ENCODE assay signal across 12 cellular contexts in genomic region chr20:64045346-64046011, GRCh38. TPM values are rescaled to one million over a fixed set of nuclear protein-coding genes. Genes with fewer than 3 reads are reported as not detected.
DNase-seq lines count a peak whose midpoint lies in the region; ATAC-seq and TF ChIP-seq lines count a peak whose summit lies in the region.
"Had no signal": no experiment of that assay in that cellular context is flagged by ENCODE, and none has a peak within 500 bp of the region (broad histone marks: within the 10 kb centered on the region; RNA-seq: fewer than 3 reads in every experiment).

No MANE protein-coding gene starts in this region.

- 40 to 57% methylated on average over 1 to 6 of the region's 11 CpGs for WGBS in gastroesophageal sphincter (ENCODE audit: low coverage in 1 of 2), 2 donors

- H3K9me3 ChIP-seq in gastroesophageal sphincter (no peaks in the 10 kb centered on the region), subcutaneous abdominal adipose tissue (ENCODE audit: control insufficient read depth in 5 of 5, low read length in 5 of 5) (no peaks in the 10 kb centered on the region)

- POLR2A ChIA-PET in activated CD8-positive, alpha-beta T cell treated with anti-CD3 and anti-CD28 coated beads, Interleukin-2, amount 10 ng/mL, durations not matched to agents 7 days and 5 days (lab: Charles Lee): no interaction called here
- POLR2A ChIA-PET in activated CD8-positive, alpha-beta T cell treated with anti-CD3 and anti-CD28 coated beads for 36 hours (lab: Charles Lee): interaction anchor here (0.8 to 2.0 kb wide), 3 partner anchors 7 to 13 kb away, joined by 3 to 7 read pairs (median 3); no protein-coding TSS in a partner anchor
- POLR2A ChIA-PET in activated CD4-positive, alpha-beta memory T cell treated with anti-CD3 and anti-CD28 coated beads, Interleukin-2, amount 10 ng/mL, durations not matched to agents 7 days and 5 days (lab: Charles Lee): interaction anchor here (1.8 kb wide), 1 partner anchor 8 kb away, joined by 6 read pairs; no protein-coding TSS in a partner anchor

- DNase-seq in activated CD8-positive, alpha-beta T cell treated with anti-CD3 and anti-CD28 coated beads, Interleukin-2, amount 10 ng/mL, durations not matched to agents 7 days and 5 days: no peak
- no peak for DNase-seq in activated CD8-positive, alpha-beta T cell treated with anti-CD3 and anti-CD28 coated beads for 36 hours
- no peak for DNase-seq in activated effector memory CD4-positive, alpha-beta T cell treated with anti-CD3 and anti-CD28 coated beads, Interleukin-2, amount 50 U/mL, for 16 hours
- no peak for DNase-seq in activated CD4-positive, alpha-beta memory T cell treated with anti-CD3 and anti-CD28 coated beads, Interleukin-2, amount 10 ng/mL, durations not matched to agents 7 days and 5 days
- DNase-seq: activated CD8-positive, alpha-beta memory T cell treated with anti-CD3 and anti-CD28 coated beads, Interleukin-2, amount 50 U/mL, for 48 hours; KBM-7; NCI-H187; NCI-H82; SHP77 treated with DMSO at 0.1 percent for 48 hours had no signal

- ATAC-seq in activated CD8-positive, alpha-beta T cell treated with anti-CD3 and anti-CD28 coated beads, Interleukin-2, amount 10 ng/mL, durations not matched to agents 7 days and 5 days: no peak
- ATAC-seq in activated CD8-positive, alpha-beta T cell treated with anti-CD3 and anti-CD28 coated beads for 36 hours: no peak
- ATAC-seq in gastroesophageal sphincter: peak; percentile 18

- peaks cover 43% of the 10 kb centered on the region for H3K4me1 Mint-ChIP-seq in activated CD8-positive, alpha-beta T cell treated with anti-CD3 and anti-CD28 coated beads, Interleukin-2, amount 10 ng/mL, durations not matched to agents 7 days and 5 days (ENCODE audit: low read depth)
- peaks cover 16% of the 10 kb centered on the region for H3K4me1 Mint-ChIP-seq in activated CD8-positive, alpha-beta T cell treated with anti-CD3 and anti-CD28 coated beads for 36 hours (ENCODE audit: low read depth)
- H3K4me1 Mint-ChIP-seq in activated CD4-positive, alpha-beta memory T cell treated with anti-CD3 and anti-CD28 coated beads, Interleukin-2, amount 10 ng/mL, durations not matched to agents 7 days and 5 days: peaks cover 27% of the 10 kb centered on the region

- H3K27me3 ChIP-seq in gastroesophageal sphincter (peaks cover 99% of the 10 kb centered on the region), subcutaneous abdominal adipose tissue (ENCODE audit: control insufficient read depth in 5 of 5, insufficient read depth in 4 of 5, low read length in 5 of 5) (peaks cover 37 to 57% (median 42%) of the 10 kb centered on the region in 5 donors)

- TF ChIP-seq CTCF in activated CD8-positive, alpha-beta T cell treated with anti-CD3 and anti-CD28 coated beads for 36 hours (IDR thresholded peaks at IDR 0.05): no peak
- TF ChIP-seq CTCF in gastroesophageal sphincter (IDR thresholded peaks at IDR 0.05): no peak

- CTCF ChIA-PET in activated CD8-positive, alpha-beta T cell treated with anti-CD3 and anti-CD28 coated beads, Interleukin-2, amount 10 ng/mL, durations not matched to agents 7 days and 5 days (lab: Charles Lee): interaction anchor here (3.0 kb wide), 1 partner anchor 12 kb away, joined by 8 read pairs; no protein-coding TSS in a partner anchor
- CTCF ChIA-PET in activated CD8-positive, alpha-beta T cell treated with anti-CD3 and anti-CD28 coated beads for 36 hours (lab: Charles Lee): no interaction called here
- CTCF ChIA-PET in activated CD4-positive, alpha-beta memory T cell treated with anti-CD3 and anti-CD28 coated beads, Interleukin-2, amount 10 ng/mL, durations not matched to agents 7 days and 5 days (lab: Charles Lee): interaction anchor here (1.3 kb wide), 1 partner anchor 16 kb away, joined by 3 read pairs; no protein-coding TSS in a partner anchor

- peak overlapping the region in 3 of 4 donors; percentile 31 to 51 (median 47) for H3K27ac ChIP-seq in gastroesophageal sphincter
- H3K27ac ChIP-seq in subcutaneous abdominal adipose tissue (ENCODE audit: low read depth, low read length): peak overlapping the region; percentile 5

- no peaks in the 10 kb centered on the region for H3K36me3 ChIP-seq in gastroesophageal sphincter
- H3K36me3 ChIP-seq in subcutaneous abdominal adipose tissue (ENCODE audit: control insufficient read depth in 5 of 5, insufficient read depth in 5 of 5, low read length in 5 of 5): peaks cover 0 to 6% (median 3%) of the 10 kb centered on the region in 5 donors

- intact Hi-C loops in activated CD8-positive, alpha-beta T cell treated with anti-CD3 and anti-CD28 coated beads for 36 hours (cut with micrococcal nuclease): no loop called here

- H3K9ac ChIP-seq in subcutaneous abdominal adipose tissue (ENCODE audit: low read length in 5 of 5): no peak overlapping the region

- H3K4me3 Mint-ChIP-seq in activated CD8-positive, alpha-beta T cell treated with anti-CD3 and anti-CD28 coated beads, Interleukin-2, amount 10 ng/mL, durations not matched to agents 7 days and 5 days: no peak overlapping the region
- no peak overlapping the region for H3K4me3 Mint-ChIP-seq in activated CD8-positive, alpha-beta T cell treated with anti-CD3 and anti-CD28 coated beads for 36 hours
- H3K4me3 Mint-ChIP-seq in activated CD4-positive, alpha-beta memory T cell treated with anti-CD3 and anti-CD28 coated beads, Interleukin-2, amount 10 ng/mL, durations not matched to agents 7 days and 5 days: no peak overlapping the region

- H3K4me1 ChIP-seq in gastroesophageal sphincter (peaks cover 0 to 46% (median 17%) of the 10 kb centered on the region in 3 donors), subcutaneous abdominal adipose tissue (ENCODE audit: control insufficient read depth in 5 of 5, insufficient read depth in 5 of 5, low read length in 5 of 5) (peaks cover 3 to 57% (median 26%) of the 10 kb centered on the region in 5 donors)

- peak overlapping the region; percentile 61 for H3K27ac Mint-ChIP-seq in activated CD8-positive, alpha-beta T cell treated with anti-CD3 and anti-CD28 coated beads, Interleukin-2, amount 10 ng/mL, durations not matched to agents 7 days and 5 days
- no peak overlapping the region for H3K27ac Mint-ChIP-seq in activated CD8-positive, alpha-beta T cell treated with anti-CD3 and anti-CD28 coated beads for 36 hours
- no peak overlapping the region for H3K27ac Mint-ChIP-seq in activated CD4-positive, alpha-beta memory T cell treated with anti-CD3 and anti-CD28 coated beads, Interleukin-2, amount 10 ng/mL, durations not matched to agents 7 days and 5 days

- no peaks in the 10 kb centered on the region for H3K9me3 Mint-ChIP-seq in activated CD8-positive, alpha-beta T cell treated with anti-CD3 and anti-CD28 coated beads, Interleukin-2, amount 10 ng/mL, durations not matched to agents 7 days and 5 days (ENCODE audit: insufficient read depth)
- no peaks in the 10 kb centered on the region for H3K9me3 Mint-ChIP-seq in activated CD8-positive, alpha-beta T cell treated with anti-CD3 and anti-CD28 coated beads for 36 hours
- no peaks in the 10 kb centered on the region for H3K9me3 Mint-ChIP-seq in activated CD4-positive, alpha-beta memory T cell treated with anti-CD3 and anti-CD28 coated beads, Interleukin-2, amount 10 ng/mL, durations not matched to agents 7 days and 5 days

- H3K27me3 Mint-ChIP-seq in activated CD8-positive, alpha-beta T cell treated with anti-CD3 and anti-CD28 coated beads, Interleukin-2, amount 10 ng/mL, durations not matched to agents 7 days and 5 days (ENCODE audit: low read depth): peaks cover 30% of the 10 kb centered on the region
- peaks cover 31% of the 10 kb centered on the region for H3K27me3 Mint-ChIP-seq in activated CD8-positive, alpha-beta T cell treated with anti-CD3 and anti-CD28 coated beads for 36 hours
- H3K27me3 Mint-ChIP-seq in activated CD4-positive, alpha-beta memory T cell treated with anti-CD3 and anti-CD28 coated beads, Interleukin-2, amount 10 ng/mL, durations not matched to agents 7 days and 5 days: peaks cover 44% of the 10 kb centered on the region

- no peak for TF ChIP-seq POLR2A in gastroesophageal sphincter (IDR thresholded peaks at IDR 0.05)

- H3K36me3 Mint-ChIP-seq in activated CD8-positive, alpha-beta T cell treated with anti-CD3 and anti-CD28 coated beads, Interleukin-2, amount 10 ng/mL, durations not matched to agents 7 days and 5 days (ENCODE audit: low read depth): no peaks in the 10 kb centered on the region
- no peaks in the 10 kb centered on the region for H3K36me3 Mint-ChIP-seq in activated CD8-positive, alpha-beta T cell treated with anti-CD3 and anti-CD28 coated beads for 36 hours (ENCODE audit: low read depth)
- H3K36me3 Mint-ChIP-seq in activated CD4-positive, alpha-beta memory T cell treated with anti-CD3 and anti-CD28 coated beads, Interleukin-2, amount 10 ng/mL, durations not matched to agents 7 days and 5 days (ENCODE audit: low read depth): no peaks in the 10 kb centered on the region

- no peak for TF ChIP-seq EP300 in gastroesophageal sphincter (IDR thresholded peaks at IDR 0.05)

- peak overlapping the region in 1 of 2 donors; percentile 48 for H3K4me3 ChIP-seq in gastroesophageal sphincter
- H3K4me3 ChIP-seq in subcutaneous abdominal adipose tissue (ENCODE audit: low read depth in 1 of 5, low read length in 5 of 5): peak overlapping the region in 3 of 5 donors; percentile 67 to 76 (median 71)

RNA-seq across cellular contexts. Expression of gene SOX18, which starts 4.0 kb away (rescaled TPM):
- under 1 TPM; 0.13 to 0.21 TPM for total RNA-seq in activated CD8-positive, alpha-beta T cell treated with anti-CD3 and anti-CD28 coated beads, Interleukin-2, amount 10 ng/mL, durations not matched to agents 7 days and 5 days
- total RNA-seq in activated CD8-positive, alpha-beta T cell treated with anti-CD3 and anti-CD28 coated beads for 36 hours: not detected
- total RNA-seq in gastroesophageal sphincter: 10 to 100 TPM in 1 of 4 donors, 1 to 10 TPM in 3; 4.4 to 13.3 (median 7.1) TPM
- total RNA-seq in activated CD4-positive, alpha-beta memory T cell treated with anti-CD3 and anti-CD28 coated beads, Interleukin-2, amount 10 ng/mL, durations not matched to agents 7 days and 5 days: under 1 TPM; 0.25 TPM
- total RNA-seq: mononuclear cell had no signal

RNA-seq across cellular contexts. Expression of gene C20orf204, which starts 9.5 kb away (rescaled TPM):
- 1 to 10 TPM; 6.4 to 7.6 TPM for total RNA-seq in activated CD8-positive, alpha-beta T cell treated with anti-CD3 and anti-CD28 coated beads, Interleukin-2, amount 10 ng/mL, durations not matched to agents 7 days and 5 days
- 1 to 10 TPM; 2.8 to 4.7 TPM for total RNA-seq in activated CD8-positive, alpha-beta T cell treated with anti-CD3 and anti-CD28 coated beads for 36 hours
- 1 to 10 TPM in 1 of 4 donors, under 1 TPM in 2, not detected in 1; 0.40 to 1.6 (median 0.58) TPM for total RNA-seq in gastroesophageal sphincter
- total RNA-seq in activated CD4-positive, alpha-beta memory T cell treated with anti-CD3 and anti-CD28 coated beads, Interleukin-2, amount 10 ng/mL, durations not matched to agents 7 days and 5 days: 1 to 10 TPM; 6.9 to 7.2 TPM

RNA-seq across cellular contexts. Expression of gene TCEA2, which starts 17.5 kb away (rescaled TPM):
- 10 to 100 TPM; 49.6 to 55.3 TPM for total RNA-seq in activated CD8-positive, alpha-beta T cell treated with anti-CD3 and anti-CD28 coated beads, Interleukin-2, amount 10 ng/mL, durations not matched to agents 7 days and 5 days
- 10 to 100 TPM; 30.0 to 33.0 TPM for total RNA-seq in activated CD8-positive, alpha-beta T cell treated with anti-CD3 and anti-CD28 coated beads for 36 hours
- total RNA-seq in gastroesophageal sphincter: 10 to 100 TPM; 28.1 to 39.7 (median 33.6) TPM
- total RNA-seq in activated CD4-positive, alpha-beta memory T cell treated with anti-CD3 and anti-CD28 coated beads, Interleukin-2, amount 10 ng/mL, durations not matched to agents 7 days and 5 days: 10 to 100 TPM; 66.3 to 74.1 TPM

RNA-seq across cellular contexts. Expression of gene RGS19, which starts 33.8 kb away (rescaled TPM):
- 100 to 1,000 TPM; 130 to 135 TPM for total RNA-seq in activated CD8-positive, alpha-beta T cell treated with anti-CD3 and anti-CD28 coated beads, Interleukin-2, amount 10 ng/mL, durations not matched to agents 7 days and 5 days
- 10 to 100 TPM; 42.5 to 44.1 TPM for total RNA-seq in activated CD8-positive, alpha-beta T cell treated with anti-CD3 and anti-CD28 coated beads for 36 hours
- total RNA-seq in gastroesophageal sphincter: 10 to 100 TPM in 2 of 4 donors, 1 to 10 TPM in 2; 3.4 to 16.0 (median 10.5) TPM
- total RNA-seq in activated CD4-positive, alpha-beta memory T cell treated with anti-CD3 and anti-CD28 coated beads, Interleukin-2, amount 10 ng/mL, durations not matched to agents 7 days and 5 days: 100 to 1,000 TPM; 119 to 122 TPM

RNA-seq across cellular contexts. Expression of gene OPRL1, which starts 34.4 kb away (rescaled TPM):
- 1 to 10 TPM; 1.5 to 2.0 TPM for total RNA-seq in activated CD8-positive, alpha-beta T cell treated with anti-CD3 and anti-CD28 coated beads, Interleukin-2, amount 10 ng/mL, durations not matched to agents 7 days and 5 days
- under 1 TPM; 0.61 to 0.63 TPM for total RNA-seq in activated CD8-positive, alpha-beta T cell treated with anti-CD3 and anti-CD28 coated beads for 36 hours
- 1 to 10 TPM in 1 of 4 donors, under 1 TPM in 3; 0.50 to 1.1 (median 0.66) TPM for total RNA-seq in gastroesophageal sphincter
- total RNA-seq in activated CD4-positive, alpha-beta memory T cell treated with anti-CD3 and anti-CD28 coated beads, Interleukin-2, amount 10 ng/mL, durations not matched to agents 7 days and 5 days: 1 to 10 TPM; 1.2 to 1.6 TPM

Comparison
In these comparisons a context has a peak if more than half of its experiments do, and no peak if none do; other contexts are left out.
1. RNA of gene SOX18, which starts 4.0 kb away (total RNA-seq): 4.4 to 13.3 TPM in gastroesophageal sphincter; 0.25 TPM in activated CD4-positive, alpha-beta memory T cell treated with anti-CD3 and anti-CD28 coated beads, Interleukin-2, amount 10 ng/mL, durations not matched to agents 7 days and 5 days, 0.13 to 0.21 TPM in activated CD8-positive, alpha-beta T cell treated with anti-CD3 and anti-CD28 coated beads, Interleukin-2, amount 10 ng/mL, durations not matched to agents 7 days and 5 days and not detected in activated CD8-positive, alpha-beta T cell treated with anti-CD3 and anti-CD28 coated beads for 36 hours; every median in the first group is over 4 times any median in the second.